In the genomic region with DNA sequence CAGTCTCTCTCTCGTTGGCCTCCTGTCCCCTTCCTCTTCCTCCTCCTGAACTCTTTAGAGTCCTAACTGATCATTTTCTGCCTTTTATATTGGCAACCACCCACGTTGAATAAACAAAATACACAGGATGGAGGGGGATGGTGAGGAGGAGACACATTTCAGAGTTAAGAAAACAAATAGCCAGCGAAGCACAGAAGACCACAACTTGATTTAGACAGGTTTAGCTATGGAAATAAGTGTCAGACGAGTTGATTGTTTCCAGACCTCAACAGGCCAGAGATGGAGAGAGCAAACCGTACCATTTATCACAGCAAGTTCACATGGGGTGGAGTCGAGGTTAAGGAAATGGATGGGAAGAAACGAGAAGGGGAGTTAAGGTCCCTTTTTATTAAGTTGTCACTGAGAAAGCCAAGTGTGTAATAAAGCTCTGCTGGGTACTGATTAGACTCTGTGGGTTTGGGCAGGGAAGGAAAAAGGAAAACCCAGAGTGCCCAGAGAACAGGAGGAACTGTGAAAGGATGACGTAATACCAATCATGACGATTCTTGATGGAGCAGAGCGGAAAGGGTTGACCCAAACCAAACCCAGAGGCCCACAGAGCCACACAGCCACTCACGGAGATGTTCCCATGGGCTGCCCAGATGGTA, we compare ENCODE assay signal across 1 cellular context.
A peak's percentile ranks its signal among the peaks of the same experiment; 100 is the strongest.
TF ChIP-seq lines count a peak whose summit lies in the region.

No MANE protein-coding gene starts in this region.

TF ChIP-seq in K562, 482 proteins besides CTCF, POLR2A, EP300 and RAD21:
- TF ChIP-seq HDGF (IDR thresholded peaks at IDR 0.05): no peak
- TF ChIP-seq, protein P1, sequence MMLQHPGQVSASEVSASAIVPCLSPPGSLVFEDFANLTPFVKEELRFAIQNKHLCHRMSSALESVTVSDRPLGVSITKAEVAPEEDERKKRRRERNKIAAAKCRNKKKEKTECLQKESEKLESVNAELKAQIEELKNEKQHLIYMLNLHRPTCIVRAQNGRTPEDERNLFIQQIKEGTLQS (IDR thresholded peaks at IDR 0.05): peak; percentile 21; the same call in 1 of the 2 replicates
- TF ChIP-seq, protein P1 (CRISPR knock-in tag; conservative IDR thresholded peaks at IDR 0.05): no peak
